8 cellular contexts compared by ENCODE assay signal in the genomic region with DNA sequence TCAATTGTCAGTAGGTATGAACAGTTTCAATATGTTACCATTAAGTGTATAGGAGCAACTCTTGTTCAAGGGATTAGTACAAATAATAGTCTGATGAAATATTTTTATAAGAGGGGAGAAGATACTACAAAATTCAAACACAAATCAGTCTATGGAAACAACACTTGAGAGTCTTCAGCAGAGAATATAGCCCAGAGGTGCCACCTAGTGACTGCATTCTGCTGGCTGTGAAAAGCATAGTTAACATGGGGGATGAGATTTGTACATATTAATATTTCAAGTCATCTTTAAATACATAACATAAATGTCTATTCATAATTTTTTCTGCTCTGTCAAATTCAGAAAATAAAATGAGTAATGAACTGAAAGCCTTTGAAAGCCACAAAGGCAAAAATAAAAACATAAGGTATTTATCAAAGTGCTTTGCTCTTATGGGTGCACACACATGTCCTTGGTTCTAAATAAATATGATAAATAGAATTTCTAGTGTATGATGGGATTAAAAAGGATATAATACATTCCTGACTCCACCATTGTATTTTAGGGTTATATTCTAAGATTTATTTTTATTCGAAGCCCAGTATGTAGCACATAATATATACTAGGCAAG.
DNase-seq lines count a peak whose midpoint lies in the region; ATAC-seq, FAIRE-seq and TF ChIP-seq lines count a peak whose summit lies in the region.

No MANE protein-coding gene starts in this region.

- DNase-seq in MV-4-11 (lab: John Stamatoyannopoulos, UW) (peak; percentile 42), right atrium auricular region (ENCODE audit: low spot score) (no peak)
- peak; percentile 8 for DNase-seq in stimulated activated naive CD8-positive, alpha-beta T cell treated with anti-CD3 and anti-CD28 coated beads, Interleukin-15, Interleukin-2, amounts not matched to agents 100 U/mL and 50 U/mL, for 24 hours
- no peak for DNase-seq in activated CD8-positive, alpha-beta memory T cell treated with anti-CD3 and anti-CD28 coated beads, Interleukin-2, amount 50 U/mL, for 4 hours

- H3K9me3 ChIP-seq in right atrium auricular region, result no peaks in the 10 kb centered on the region

- no peaks in the 10 kb centered on the region for H3K36me3 ChIP-seq in right atrium auricular region

- no peak overlapping the region for H3K4me3 ChIP-seq in right atrium auricular region

- TF ChIP-seq CTCF in GM12874 (IDR thresholded peaks at IDR 0.05; ENCODE audit: insufficient read depth, low read depth, low read length) (peak; percentile 53), VCaP (conservative IDR thresholded peaks at IDR 0.05) (peak; percentile 90), right atrium auricular region (IDR thresholded peaks at IDR 0.05) (peak; percentile 38 to 65)

- ATAC-seq in stimulated activated naive CD8-positive, alpha-beta T cell treated with anti-CD3 and anti-CD28 coated beads, Interleukin-15, Interleukin-2, amounts not matched to agents 100 U/mL and 50 U/mL, for 24 hours, result no peak
- ATAC-seq in GM18867 (IDR thresholded peaks at IDR 0.05; ENCODE audit: unreplicated experiment), result no peak

- H3K27ac ChIP-seq in VCaP (no peak overlapping the region), right atrium auricular region (no peak overlapping the region)

- H3K4me1 ChIP-seq in right atrium auricular region, result no peaks in the 10 kb centered on the region

- H3K27me3 ChIP-seq in right atrium auricular region, result no peaks in the 10 kb centered on the region

- FAIRE-seq in A204.1 (lab: Jason Lieb, UNC), result peak; percentile 91

Comparison
In these comparisons a context has a peak if more than half of its experiments do, and no peak if none do; other contexts are left out.
1. DNase-seq: peak in MV-4-11 (single experiment) and stimulated activated naive CD8-positive, alpha-beta T cell treated with anti-CD3 and anti-CD28 coated beads, Interleukin-15, Interleukin-2, amounts not matched to agents 100 U/mL and 50 U/mL, for 24 hours (single experiment); none in right atrium auricular region (single experiment) and activated CD8-positive, alpha-beta memory T cell treated with anti-CD3 and anti-CD28 coated beads, Interleukin-2, amount 50 U/mL, for 4 hours (single experiment).
2. Peak in every context shown above with its lines, with median percentiles within 50 percentile points of each other: CTCF ChIP-seq.